In genomic region chr10:58244666-58245065, GRCh38 we compare ENCODE assay signal across 7 cellular contexts. TPM values are rescaled to one million over a fixed set of nuclear protein-coding genes. Genes with fewer than 3 reads are reported as not detected.
DNase-seq lines count a peak whose midpoint lies in the region; ATAC-seq, FAIRE-seq and TF ChIP-seq lines count a peak whose summit lies in the region.
"Not testable (repeated sequence)": the region's sequence is repeated elsewhere in the genome, so short reads cannot be mapped to it uniquely, and the experiment has no call there.

No MANE protein-coding gene starts in this region.

- H3K27me3 ChIP-seq in Caco-2 (replicated peaks; ENCODE audit: control insufficient read depth, insufficient read depth, low read length); K562 (ENCODE audit: control insufficient read depth in 2 of 2, insufficient read depth in 2 of 2, low read length in 2 of 2); HepG2 (ENCODE audit: control insufficient read depth in 1 of 2, insufficient read depth in 2 of 2, low read length in 2 of 2); small intestine (ENCODE audit: control insufficient read depth in 2 of 2, insufficient read depth in 2 of 2, low read length in 2 of 2): not testable (repeated sequence)

- H3K4me2 ChIP-seq in A549 = peak overlapping the region; percentile 43; the same call in 2 of the 3 replicates
- H3K4me2 ChIP-seq in K562 (ENCODE audit: insufficient read depth, low read length); HepG2 (ENCODE audit: low read depth, low read length): not testable (repeated sequence)

- not testable (repeated sequence) for TF ChIP-seq CTCF in A549 (IDR thresholded peaks at IDR 0.05); Caco-2 (IDR thresholded peaks at IDR 0.05; ENCODE audit: insufficient read depth in 1 of 2, low read depth in 1 of 2, low read length in 1 of 2, severe bottlenecking in 1 of 2, unreplicated experiment in 1 of 2); K562 (IDR thresholded peaks at IDR 0.05 in 2 of 3, conservative IDR thresholded peaks at IDR 0.05 in 1 of 3; ENCODE audit: insufficient read depth in 2 of 3, low read depth in 1 of 3, low read length in 3 of 3); glutamatergic neuron (IDR thresholded peaks at IDR 0.05; ENCODE audit: partially characterized antibody, unreplicated experiment); HepG2 (CRISPR knock-in tag; IDR thresholded peaks at IDR 0.05)

- 4% methylated on average over 3 of the region's 3 CpGs for WGBS in A549 (ENCODE audit: missing lambda C conversion rate)
- 5% methylated on average over 3 of the region's 3 CpGs for WGBS in K562 (ENCODE audit: insufficient coverage, low coverage, missing lambda C conversion rate)
- WGBS in HepG2 (ENCODE audit: low lambda C conversion rate) = 0% methylated on average over 3 of the region's 3 CpGs
- WGBS in small intestine, 3 donors = 44 to 84% (median 64%) methylated on average over 3 of the region's 3 CpGs

- not testable (repeated sequence) for TF ChIP-seq EP300 in A549 (IDR thresholded peaks at IDR 0.05); K562 (IDR thresholded peaks at IDR 0.05; ENCODE audit: low read length); HepG2 (IDR thresholded peaks at IDR 0.05; ENCODE audit: low read depth in 2 of 2, low read length in 2 of 2); HepG2 (CRISPR knock-in tag; IDR thresholded peaks at IDR 0.05; ENCODE audit: borderline replicate concordance)

- not testable (repeated sequence) for H3K27ac Mint-ChIP-seq in Caco-2 (ENCODE audit: unreplicated experiment)
- peak overlapping the region; percentile 14 for H3K27ac Mint-ChIP-seq in glutamatergic neuron (ENCODE audit: unreplicated experiment)

- H3K27ac ChIP-seq in A549 = peak overlapping the region in 1 of 2 experiments; percentile 75; a peak in 3 of 6 replicates
- not testable (repeated sequence) for H3K27ac ChIP-seq in K562 (ENCODE audit: extremely low read depth, low read depth, low read length); HepG2 (ENCODE audit: extremely low read length, insufficient read depth, low read length); small intestine (ENCODE audit: low read depth in 1 of 2, low read length in 1 of 2)

- not testable (repeated sequence) for H2AFZ ChIP-seq in K562 (ENCODE audit: low read depth, low read length); HepG2 (ENCODE audit: low read length)

- TF ChIP-seq RAD21 in A549 (conservative IDR thresholded peaks at IDR 0.05 in 1 of 2, IDR thresholded peaks at IDR 0.05 in 1 of 2); K562 (CRISPR knock-in tag; conservative IDR thresholded peaks at IDR 0.05 in 1 of 2, IDR thresholded peaks at IDR 0.05 in 1 of 2); HepG2 (CRISPR knock-in tag; IDR thresholded peaks at IDR 0.05): not testable (repeated sequence)

- H3K36me3 Mint-ChIP-seq in Caco-2 (ENCODE audit: insufficient read depth, unreplicated experiment) = not testable (repeated sequence)
- peaks cover 24% of the 10 kb centered on the region for H3K36me3 Mint-ChIP-seq in glutamatergic neuron (ENCODE audit: unreplicated experiment)

- POLR2A ChIA-PET in A549 (lab: Yijun Ruan, JAX); Caco-2 (lab: Charles Lee); K562 (lab: Yijun Ruan, JAX); HepG2 (lab: Yijun Ruan, JAX): not testable (repeated sequence)

- TF ChIP-seq POLR2A in A549 (IDR thresholded peaks at IDR 0.05; ENCODE audit: low read length); K562 (conservative IDR thresholded peaks at IDR 0.05); HepG2 (IDR thresholded peaks at IDR 0.05; ENCODE audit: insufficient read depth in 1 of 2, low read depth in 2 of 2, low read length in 2 of 2): not testable (repeated sequence)

- not testable (repeated sequence) for ATAC-seq in A549, K562, HepG2

- CTCF ChIA-PET in A549 (lab: Yijun Ruan, JAX); Caco-2 (lab: Charles Lee); K562 (lab: Yijun Ruan, JAX; ENCODE audit: low intra/inter-chr PET ratio); HepG2 (lab: Yijun Ruan, JAX; ENCODE audit: low intra/inter-chr PET ratio, low total read pairs): not testable (repeated sequence)

- DNase-seq in A549 (ENCODE audit: low read depth in 1 of 2, low spot score in 1 of 2); RCC 7860 (ENCODE audit: low spot score); K562 (ENCODE audit: extremely low read depth in 1 of 4, low spot score in 3 of 4); glutamatergic neuron; HepG2 (ENCODE audit: low spot score); small intestine: not testable (repeated sequence)
- DNase-seq in Caco-2 = peak; percentile 45 to 83

- intact Hi-C loops in Caco-2 (cut with micrococcal nuclease; ENCODE audit: unreplicated experiment); K562 (cut with micrococcal nuclease); HepG2 (cut with micrococcal nuclease; ENCODE audit: unreplicated experiment): not testable (repeated sequence)

- not testable (repeated sequence) for BruUV-seq in Caco-2 (replicated peaks; lab: Mats Ljungman, UMichigan); K562 (replicated peaks; lab: Mats Ljungman, UMichigan); HepG2 (replicated peaks; lab: Mats Ljungman, UMichigan)

- not testable (repeated sequence) for H4K20me1 ChIP-seq in K562 (replicated peaks; ENCODE audit: control insufficient read depth, insufficient read depth, low read length); HepG2 (ENCODE audit: insufficient read depth, low read length)

- not testable (repeated sequence) for H3K9me1 ChIP-seq in K562 (ENCODE audit: control insufficient read depth, insufficient read depth, low read length)

- H3K4me1 Mint-ChIP-seq in Caco-2 (ENCODE audit: low read depth, unreplicated experiment) = peaks cover 23% of the 10 kb centered on the region
- not testable (repeated sequence) for H3K4me1 Mint-ChIP-seq in glutamatergic neuron (ENCODE audit: low read depth, unreplicated experiment)

- H3K27me3 Mint-ChIP-seq in Caco-2 (ENCODE audit: insufficient read depth, unreplicated experiment); glutamatergic neuron (ENCODE audit: unreplicated experiment): not testable (repeated sequence)

- in situ Hi-C loops in K562 (cut with MboI); HepG2 (cut with HindIII; ENCODE audit: extremely low pct_ligation_motif_present, low pct_unique_long_range_greater_than_20kb): not testable (repeated sequence)

- H3K4me1 ChIP-seq in A549 = peaks cover 34% of the 10 kb centered on the region
- peaks cover 13% of the 10 kb centered on the region for H3K4me1 ChIP-seq in Caco-2
- not testable (repeated sequence) for H3K4me1 ChIP-seq in K562 (replicated peaks in 1 of 2; ENCODE audit: control insufficient read depth in 2 of 2, insufficient read depth in 2 of 2, low read length in 2 of 2); small intestine (ENCODE audit: control insufficient read depth in 2 of 2, insufficient read depth in 1 of 2, low read depth in 1 of 2, low read length in 1 of 2)
- H3K4me1 ChIP-seq in HepG2 (ENCODE audit: insufficient read depth, low read length) = peaks cover 37% of the 10 kb centered on the region

- H3K4me3 Mint-ChIP-seq in Caco-2 (ENCODE audit: unreplicated experiment); glutamatergic neuron (ENCODE audit: unreplicated experiment): not testable (repeated sequence)

- FAIRE-seq in A549 (lab: Jason Lieb, UNC); K562 (lab: Jason Lieb, UNC): not testable (repeated sequence)
- FAIRE-seq in RCC 7860 (lab: Jason Lieb, UNC) = peak; percentile 85
- FAIRE-seq in HepG2 (lab: Jason Lieb, UNC) = peak; percentile 21
- FAIRE-seq in small intestine (lab: Jason Lieb, UNC) = peak; percentile 19

- H3K9ac ChIP-seq in K562 (ENCODE audit: insufficient read depth in 1 of 2, low read depth in 2 of 2, low read length in 2 of 2); HepG2 (ENCODE audit: insufficient read depth, low read depth, low read length): not testable (repeated sequence)

- H3K36me3 ChIP-seq in Caco-2 (ENCODE audit: control insufficient read depth, insufficient read depth, low read length); K562 (ENCODE audit: control insufficient read depth, insufficient read depth, low read length); HepG2 (replicated peaks in 1 of 2; ENCODE audit: control insufficient read depth in 1 of 2, insufficient read depth in 2 of 2, low read length in 2 of 2); small intestine (ENCODE audit: control insufficient read depth in 2 of 2, insufficient read depth in 2 of 2, low read length in 2 of 2): not testable (repeated sequence)

- not testable (repeated sequence) for H3K9me3 ChIP-seq in A549; Caco-2; K562 (replicated peaks; ENCODE audit: control insufficient read depth, insufficient read depth, low read depth, low read length); HepG2 (ENCODE audit: low read length); small intestine (ENCODE audit: control insufficient read depth, low read depth)

- H3K9me3 Mint-ChIP-seq in Caco-2 (ENCODE audit: unreplicated experiment) = peaks cover 26% of the 10 kb centered on the region
- not testable (repeated sequence) for H3K9me3 Mint-ChIP-seq in glutamatergic neuron (ENCODE audit: unreplicated experiment)

- not testable (repeated sequence) for H3K4me3 ChIP-seq in A549; Caco-2 (ENCODE audit: low read depth, low read length); K562; HepG2 (replicated peaks in 1 of 3; ENCODE audit: insufficient read depth in 1 of 3, low read depth in 2 of 3, low read length in 3 of 3); small intestine (ENCODE audit: low read depth in 1 of 2, low read length in 2 of 2)

- not testable (repeated sequence) for H3K79me2 ChIP-seq in K562 (ENCODE audit: control insufficient read depth, insufficient read depth, low read length)
- peaks cover 16% of the 10 kb centered on the region for H3K79me2 ChIP-seq in HepG2 (ENCODE audit: insufficient read depth, low read length)

RNA-seq across cellular contexts. Expression of gene IPMK, which starts 23.0 kb away (rescaled TPM):
- polyA plus RNA-seq in A549 (2011; rRNA removed) (3.7 and 5.6 TPM in 2 replicates), A549 (2017; fragmentation: RNase III; extraction: RNeasy Plus Mini Kit Qiagen cat#74134 plus additional on column Dnase treatment) (2.9 to 3.2 TPM (median 3.0 TPM) in 3 replicates), K562 (2011; rRNA removed) (1.7 and 2.7 TPM in 2 replicates), K562 (2014; fragmentation: Illumina TruSeq; extraction: Trizol) (2.6 and 2.8 TPM in 2 replicates), K562 (2014; fragmentation: Nextera tagmentation; extraction: Ambion mirVana) (1 to 10 TPM in 1 of 2 experiments, under 1 TPM in 1; 0.98 to 1.6 TPM), K562 (2014; rRNA removed) (1.4 and 1.6 TPM in 2 replicates), HepG2 (2011; rRNA removed) (1.9 and 2.7 TPM in 2 replicates), small intestine (10 to 100 TPM in 1 of 3 donors, 1 to 10 TPM in 2; 4.9 to 10.5 (median 9.7) TPM)
- 0.59 and 0.74 TPM in 2 replicates for polyA plus RNA-seq in A549 (2012; cell fraction: cytosol; rRNA removed)
- 0.37 and 0.65 TPM in 2 replicates for polyA plus RNA-seq in A549 (2012; cell fraction: nucleus; rRNA removed)
- 2.1 and 2.7 TPM in 2 replicates for polyA minus RNA-seq in A549 (2011; rRNA and poly(A)+ RNA removed)
- total RNA-seq in Caco-2 (2022) (18.0 and 18.3 TPM in 2 replicates), K562 (2014; rRNA removed) (2.5 and 2.6 TPM in 2 replicates), K562 (2014; rRNA removed; fragmentation: Illumina TruSeq; extraction: Trizol) (4.2 and 4.9 TPM in 2 replicates), K562 (2015; rRNA removed; fragmentation: Illumina TruSeq; extraction: Trizol) (4.4 and 4.8 TPM in 2 replicates), K562 (2021) (3.5 and 3.6 TPM in 2 replicates), glutamatergic neuron (ENCODE audit: unreplicated experiment) (7.6 TPM), HepG2 (2016; rRNA removed; fragmentation: Illumina TruSeq; extraction: Trizol) (3.9 and 5.4 TPM in 2 replicates)
- 1.6 and 5.9 TPM in 2 replicates for total RNA-seq in K562 (2011; cell fraction: chromatin; rRNA removed; ENCODE audit: low replicate concordance)
- total RNA-seq in K562 (2011; cell fraction: nucleolus; rRNA removed) = 0.83 and 1.6 TPM in 2 replicates
- 2.6 and 3.9 TPM in 2 replicates for total RNA-seq in K562 (2011; cell fraction: nucleoplasm; rRNA removed)
- polyA plus RNA-seq in K562 (2011; cell fraction: cytosol; rRNA removed) = 0.60 and 0.78 TPM in 2 replicates
- polyA plus RNA-seq in K562 (2011; cell fraction: nucleus; rRNA removed) = 0.82 and 1.0 TPM in 2 replicates
- polyA plus RNA-seq in K562 (2012) = 2.3 TPM in 2 replicates
- polyA minus RNA-seq in K562 (2011; rRNA and poly(A)+ RNA removed) = 4.7 TPM in 2 replicates
- polyA minus RNA-seq in K562 (2011; cell fraction: cytosol; rRNA and poly(A)+ RNA removed) = 2.0 and 2.2 TPM in 2 replicates
- polyA minus RNA-seq in K562 (2011; cell fraction: nucleus; rRNA and poly(A)+ RNA removed) = 3.1 and 4.3 TPM in 2 replicates
- total RNA-seq in HepG2 (2016; cell fraction: cytosol; rRNA removed; fragmentation: Illumina TruSeq; extraction: Trizol; ENCODE audit: low read depth) = 0.44 and 0.51 TPM in 2 replicates
- 3.8 and 5.4 TPM in 2 replicates for total RNA-seq in HepG2 (2016; cell fraction: insoluble cytoplasmic fraction; rRNA removed; fragmentation: Illumina TruSeq; extraction: Trizol)
- 2.6 and 2.8 TPM in 2 replicates for total RNA-seq in HepG2 (2016; cell fraction: membrane; rRNA removed; fragmentation: Illumina TruSeq; extraction: Trizol)
- 3.9 and 4.0 TPM in 2 replicates for total RNA-seq in HepG2 (2016; cell fraction: nucleus; rRNA removed; fragmentation: Illumina TruSeq; extraction: Trizol)
- 0.94 and 1.5 TPM in 2 replicates for polyA plus RNA-seq in HepG2 (2011; cell fraction: cytosol; rRNA removed)
- 1.1 and 1.4 TPM in 2 replicates for polyA plus RNA-seq in HepG2 (2011; cell fraction: nucleus; rRNA removed)
- polyA plus RNA-seq in HepG2 (2012) = 4.4 and 4.5 TPM in 2 replicates
- 0.15 and 0.28 TPM in 2 replicates for polyA plus RNA-seq in HepG2 (2016; cell fraction: cytosol; fragmentation: Illumina TruSeq; extraction: Trizol; ENCODE audit: low read depth)
- polyA plus RNA-seq in HepG2 (2016; cell fraction: insoluble cytoplasmic fraction; fragmentation: Illumina TruSeq; extraction: Trizol; ENCODE audit: low read depth) = 5.5 and 5.6 TPM in 2 replicates
- 1.2 and 1.3 TPM in 2 replicates for polyA plus RNA-seq in HepG2 (2016; cell fraction: membrane; fragmentation: Illumina TruSeq; extraction: Trizol; ENCODE audit: low read depth)
- polyA plus RNA-seq in HepG2 (2016; cell fraction: nucleus; fragmentation: Illumina TruSeq; extraction: Trizol; ENCODE audit: insufficient read depth, low read depth) = 4.1 TPM in 2 replicates
- 1.8 and 2.6 TPM in 2 replicates for polyA minus RNA-seq in HepG2 (2011; rRNA and poly(A)+ RNA removed; ENCODE audit: low replicate concordance)
- 5.4 and 6.8 TPM in 2 replicates for polyA minus RNA-seq in HepG2 (2011; cell fraction: cytosol; rRNA and poly(A)+ RNA removed)
- polyA minus RNA-seq in HepG2 (2011; cell fraction: nucleus; rRNA and poly(A)+ RNA removed) = 11.6 and 14.8 TPM in 2 replicates

RNA-seq across cellular contexts. Expression of gene CISD1, which starts 24.3 kb away (rescaled TPM):
- polyA plus RNA-seq in A549 (2011; rRNA removed) (102 and 111 TPM in 2 replicates), A549 (2017; fragmentation: RNase III; extraction: RNeasy Plus Mini Kit Qiagen cat#74134 plus additional on column Dnase treatment) (43.5 to 48.6 TPM (median 48.1 TPM) in 3 replicates), K562 (2011; rRNA removed) (108 and 156 TPM in 2 replicates), K562 (2014; fragmentation: Illumina TruSeq; extraction: Trizol) (102 and 115 TPM in 2 replicates), K562 (2014; fragmentation: Nextera tagmentation; extraction: Ambion mirVana) (100 to 1,000 TPM; 308 to 342 TPM), K562 (2014; rRNA removed) (68.1 and 71.0 TPM in 2 replicates), HepG2 (2011; rRNA removed) (47.8 and 63.4 TPM in 2 replicates), small intestine (100 to 1,000 TPM in 2 of 3 donors, 10 to 100 TPM in 1; 69.2 to 167 (median 147) TPM)
- 22.7 and 26.3 TPM in 2 replicates for polyA plus RNA-seq in A549 (2012; cell fraction: cytosol; rRNA removed)
- 5.6 and 7.2 TPM in 2 replicates for polyA plus RNA-seq in A549 (2012; cell fraction: nucleus; rRNA removed)
- 3.9 and 7.8 TPM in 2 replicates for polyA minus RNA-seq in A549 (2011; rRNA and poly(A)+ RNA removed)
- total RNA-seq in Caco-2 (2022) (98.3 and 99.3 TPM in 2 replicates), K562 (2014; rRNA removed) (35.8 and 42.3 TPM in 2 replicates), K562 (2014; rRNA removed; fragmentation: Illumina TruSeq; extraction: Trizol) (118 and 129 TPM in 2 replicates), K562 (2015; rRNA removed; fragmentation: Illumina TruSeq; extraction: Trizol) (115 and 129 TPM in 2 replicates), K562 (2021) (82.7 and 97.1 TPM in 2 replicates), glutamatergic neuron (ENCODE audit: unreplicated experiment) (29.3 TPM), HepG2 (2016; rRNA removed; fragmentation: Illumina TruSeq; extraction: Trizol) (78.9 and 92.2 TPM in 2 replicates)
- 8.9 and 14.9 TPM in 2 replicates for total RNA-seq in K562 (2011; cell fraction: chromatin; rRNA removed; ENCODE audit: low replicate concordance)
- 8.4 and 9.3 TPM in 2 replicates for total RNA-seq in K562 (2011; cell fraction: nucleolus; rRNA removed)
- total RNA-seq in K562 (2011; cell fraction: nucleoplasm; rRNA removed) = 10.0 and 15.1 TPM in 2 replicates
- 21.2 and 32.9 TPM in 2 replicates for polyA plus RNA-seq in K562 (2011; cell fraction: cytosol; rRNA removed)
- polyA plus RNA-seq in K562 (2011; cell fraction: nucleus; rRNA removed) = 17.1 and 32.1 TPM in 2 replicates
- polyA plus RNA-seq in K562 (2012) = 51.7 and 82.4 TPM in 2 replicates
- polyA minus RNA-seq in K562 (2011; rRNA and poly(A)+ RNA removed) = 36.3 and 44.9 TPM in 2 replicates
- polyA minus RNA-seq in K562 (2011; cell fraction: cytosol; rRNA and poly(A)+ RNA removed) = 8.9 and 24.4 TPM in 2 replicates
- polyA minus RNA-seq in K562 (2011; cell fraction: nucleus; rRNA and poly(A)+ RNA removed) = 6.5 and 8.2 TPM in 2 replicates
- total RNA-seq in HepG2 (2016; cell fraction: cytosol; rRNA removed; fragmentation: Illumina TruSeq; extraction: Trizol; ENCODE audit: low read depth) = 24.2 and 29.9 TPM in 2 replicates
- 81.7 and 106 TPM in 2 replicates for total RNA-seq in HepG2 (2016; cell fraction: insoluble cytoplasmic fraction; rRNA removed; fragmentation: Illumina TruSeq; extraction: Trizol)
- 26.8 and 29.2 TPM in 2 replicates for total RNA-seq in HepG2 (2016; cell fraction: membrane; rRNA removed; fragmentation: Illumina TruSeq; extraction: Trizol)
- total RNA-seq in HepG2 (2016; cell fraction: nucleus; rRNA removed; fragmentation: Illumina TruSeq; extraction: Trizol) = 48.4 and 50.8 TPM in 2 replicates
- polyA plus RNA-seq in HepG2 (2011; cell fraction: cytosol; rRNA removed) = 18.1 and 27.8 TPM in 2 replicates
- polyA plus RNA-seq in HepG2 (2011; cell fraction: nucleus; rRNA removed) = 5.2 and 8.2 TPM in 2 replicates
- 33.9 and 47.1 TPM in 2 replicates for polyA plus RNA-seq in HepG2 (2012)
- polyA plus RNA-seq in HepG2 (2016; cell fraction: cytosol; fragmentation: Illumina TruSeq; extraction: Trizol; ENCODE audit: low read depth) = 24.3 and 28.0 TPM in 2 replicates
- 78.2 and 84.8 TPM in 2 replicates for polyA plus RNA-seq in HepG2 (2016; cell fraction: insoluble cytoplasmic fraction; fragmentation: Illumina TruSeq; extraction: Trizol; ENCODE audit: low read depth)
- 20.1 and 21.0 TPM in 2 replicates for polyA plus RNA-seq in HepG2 (2016; cell fraction: membrane; fragmentation: Illumina TruSeq; extraction: Trizol; ENCODE audit: low read depth)
- 62.1 and 66.2 TPM in 2 replicates for polyA plus RNA-seq in HepG2 (2016; cell fraction: nucleus; fragmentation: Illumina TruSeq; extraction: Trizol; ENCODE audit: insufficient read depth, low read depth)
- 7.0 and 10.3 TPM in 2 replicates for polyA minus RNA-seq in HepG2 (2011; rRNA and poly(A)+ RNA removed; ENCODE audit: low replicate concordance)
- 10.5 and 13.1 TPM in 2 replicates for polyA minus RNA-seq in HepG2 (2011; cell fraction: cytosol; rRNA and poly(A)+ RNA removed)
- polyA minus RNA-seq in HepG2 (2011; cell fraction: nucleus; rRNA and poly(A)+ RNA removed) = 13.3 and 16.7 TPM in 2 replicates
